In the genomic region with DNA sequence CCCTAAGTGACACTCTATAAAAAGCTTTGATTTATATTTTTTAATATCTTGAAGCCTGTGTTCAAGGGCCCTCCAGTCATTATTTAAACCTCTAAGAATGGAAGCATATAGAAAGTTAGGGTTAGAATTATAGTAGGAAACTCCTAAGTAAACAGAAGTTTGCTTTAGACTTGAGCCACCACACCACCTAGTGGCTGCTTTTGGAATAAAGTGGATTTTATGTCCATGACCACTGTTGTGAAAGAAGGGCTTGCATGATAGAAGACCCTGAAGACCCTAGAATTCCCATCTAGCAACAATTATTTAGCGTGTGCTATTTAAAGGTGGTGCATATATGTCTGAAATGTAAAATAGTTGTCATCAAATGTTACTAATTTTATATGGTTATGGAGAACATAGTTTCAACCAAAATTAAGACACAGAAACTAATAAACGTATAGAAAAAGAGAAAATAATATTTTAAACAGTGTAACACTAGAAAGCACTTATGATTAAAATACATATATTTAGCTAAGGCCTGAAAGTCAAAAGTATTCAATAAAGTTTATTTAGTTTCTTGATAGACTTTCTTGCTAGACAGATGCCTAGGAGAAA, we compare ENCODE assay signal across 9 cellular contexts. TPM values are rescaled to one million over a fixed set of nuclear protein-coding genes. Genes with fewer than 3 reads are reported as not detected.
DNase-seq lines count a peak whose midpoint lies in the region; ATAC-seq, FAIRE-seq and TF ChIP-seq lines count a peak whose summit lies in the region.
"Had no signal": no experiment of that assay in that cellular context is flagged by ENCODE, and none has a peak within 500 bp of the region (broad histone marks: within the 10 kb centered on the region; RNA-seq: fewer than 3 reads in every experiment).

No MANE protein-coding gene starts in this region.

- no peaks in the 10 kb centered on the region for H3K79me2 ChIP-seq in DND-41 (ENCODE audit: insufficient read depth, low read length)

- H4K20me1 ChIP-seq in DND-41 (ENCODE audit: insufficient read depth, low read length) = no peaks in the 10 kb centered on the region

- peaks cover 0 to 4% (median 0%) of the 10 kb centered on the region in 3 donors for H3K27me3 Mint-ChIP-seq in immature natural killer cell (ENCODE audit: low read depth in 3 of 3)

- no peak for FAIRE-seq in bronchial epithelial cell (lab: Jason Lieb, UNC)
- FAIRE-seq in GM12891 (lab: Jason Lieb, UNC) = no peak

- peak; percentile 58; the same call in 1 of the 3 replicates for ATAC-seq in DND-41 (ENCODE audit: insufficient read depth, low read depth)
- peak; percentile 58 for ATAC-seq in GM19023 (IDR thresholded peaks at IDR 0.05; ENCODE audit: unreplicated experiment)
- peak; percentile 79 for ATAC-seq in HG03135 (IDR thresholded peaks at IDR 0.05; ENCODE audit: unreplicated experiment)
- ATAC-seq: activated naive CD4-positive, alpha-beta T cell treated with anti-CD3 and anti-CD28 coated beads, Interleukin-2, amount 50 U/mL, for 72 hours had no signal

- DNase-seq in DND-41 (peak; percentile 21), NCI-H774 (lab: John Stamatoyannopoulos, UW) (peak; percentile 48), bronchial epithelial cell (ENCODE audit: low read depth) (peak; percentile 59), medulla oblongata (ENCODE audit: extremely low spot score) (peak; percentile 53), immature natural killer cell (no peak), GM12891 (ENCODE audit: insufficient read length, low spot score) (no peak)

- H3K4me1 ChIP-seq in DND-41 (ENCODE audit: insufficient read depth, low read length) = no peaks in the 10 kb centered on the region

- no peaks in the 10 kb centered on the region for H3K9me3 ChIP-seq in DND-41 (ENCODE audit: insufficient read depth, low read length, severe bottlenecking)

- peaks cover 0 to 19% (median 5%) of the 10 kb centered on the region in 6 donors for H3K9me3 Mint-ChIP-seq in immature natural killer cell
- H3K9me3 Mint-ChIP-seq: activated naive CD4-positive, alpha-beta T cell treated with anti-CD3 and anti-CD28 coated beads, Interleukin-2, amount 50 U/mL, for 72 hours had no signal

- H3K4me1 Mint-ChIP-seq in immature natural killer cell = no peaks in the 10 kb centered on the region

- peak; percentile 73 for TF ChIP-seq CTCF in DND-41 (IDR thresholded peaks at IDR 0.05; ENCODE audit: borderline replicate concordance, extremely low read depth, low read length, poor library complexity, severe bottlenecking)
- TF ChIP-seq CTCF in bronchial epithelial cell (IDR thresholded peaks at IDR 0.05; ENCODE audit: insufficient read depth, low read length, severe bottlenecking) = peak; percentile 67

- H3K27ac Mint-ChIP-seq in immature natural killer cell = no peak overlapping the region
- H3K27ac Mint-ChIP-seq: activated naive CD4-positive, alpha-beta T cell treated with anti-CD3 and anti-CD28 coated beads, Interleukin-2, amount 50 U/mL, for 72 hours had no signal

- no peaks in the 10 kb centered on the region for H3K36me3 ChIP-seq in DND-41 (ENCODE audit: insufficient read depth, low read length)
- H3K36me3 ChIP-seq in bronchial epithelial cell (ENCODE audit: control insufficient read depth, insufficient read depth, low read length) = no peaks in the 10 kb centered on the region

- H3K4me2 ChIP-seq in DND-41 (ENCODE audit: insufficient read depth, low read length) = no peak overlapping the region

- H3K4me3 ChIP-seq in DND-41 (ENCODE audit: low read depth in 1 of 2, low read length in 2 of 2) = no peak overlapping the region
- no peak overlapping the region for H3K4me3 ChIP-seq in bronchial epithelial cell (ENCODE audit: low read depth, low read length)

- no peak overlapping the region for H2AFZ ChIP-seq in DND-41 (ENCODE audit: low read depth, low read length)

- H3K36me3 Mint-ChIP-seq in immature natural killer cell = no peaks in the 10 kb centered on the region
- H3K36me3 Mint-ChIP-seq: activated naive CD4-positive, alpha-beta T cell treated with anti-CD3 and anti-CD28 coated beads, Interleukin-2, amount 50 U/mL, for 72 hours had no signal

- H3K27ac ChIP-seq in DND-41 (ENCODE audit: low read length) = no peak overlapping the region

- no peak overlapping the region for H3K4me3 Mint-ChIP-seq in immature natural killer cell

- no peak for TF ChIP-seq POLR2A in GM12891 (IDR thresholded peaks at IDR 0.05; ENCODE audit: low read depth, low read length)

- H3K9ac ChIP-seq in DND-41 (ENCODE audit: low read depth, low read length) = no peak overlapping the region

- H3K27me3 ChIP-seq in DND-41 (ENCODE audit: insufficient read depth, low read length, poor library complexity) (no peaks in the 10 kb centered on the region), bronchial epithelial cell (ENCODE audit: control insufficient read depth, insufficient read depth, low read length) (no peaks in the 10 kb centered on the region)

TF ChIP-seq in GM12891, 5 proteins besides CTCF, POLR2A, EP300 and RAD21:
- TF ChIP-seq TAF1 (IDR thresholded peaks at IDR 0.05; ENCODE audit: low read depth, low read length) (no peak), POLR2AphosphoS5 (IDR thresholded peaks at IDR 0.05; ENCODE audit: low read depth, low read length) (no peak)

RNA-seq across cellular contexts. Expression of gene LRRIQ1, which starts 21.3 kb away (rescaled TPM):
- under 0.01 and 0.38 TPM in 2 replicates for total RNA-seq in bronchial epithelial cell
- not detected for polyA plus RNA-seq in immature natural killer cell
- polyA plus RNA-seq in GM12891 (2012; ENCODE audit: low read depth, missing spikeins) = 0.03 TPM
- total RNA-seq: activated naive CD4-positive, alpha-beta T cell treated with anti-CD3 and anti-CD28 coated beads, Interleukin-2, amount 50 U/mL, for 72 hours had no signal

RNA-seq across cellular contexts. Expression of gene TSPAN19, which starts 21.4 kb away (rescaled TPM):
- total RNA-seq in bronchial epithelial cell = under 0.01 TPM in 1 of 2 replicates, not detected in the other
- polyA plus RNA-seq in immature natural killer cell = not detected
- not detected for polyA plus RNA-seq in GM12891 (2012; ENCODE audit: low read depth, missing spikeins)
- total RNA-seq: activated naive CD4-positive, alpha-beta T cell treated with anti-CD3 and anti-CD28 coated beads, Interleukin-2, amount 50 U/mL, for 72 hours had no signal

Comparison
In these comparisons a context has a peak if more than half of its experiments do, and no peak if none do; other contexts are left out.
1. DNase-seq: peak in DND-41 (single experiment), NCI-H774 (single experiment), bronchial epithelial cell (single experiment) and medulla oblongata (single experiment); none in immature natural killer cell (0 of 3) and GM12891 (single experiment).
2. Peak in every context shown above with its lines, with median percentiles within 50 percentile points of each other: ATAC-seq.